ENCODE assay signal across 27 cellular contexts in genomic region chr5:65184780-65185179, GRCh38.
A peak's percentile ranks its signal among the peaks of the same experiment; 100 is the strongest.
DNase-seq lines count a peak whose midpoint lies in the region; ATAC-seq and TF ChIP-seq lines count a peak whose summit lies in the region.
"Had no signal": no experiment of that assay in that cellular context is flagged by ENCODE, and none has a peak within 500 bp of the region (broad histone marks: within the 10 kb centered on the region; RNA-seq: fewer than 3 reads in every experiment).

No MANE protein-coding gene starts in this region.

- no peaks in the 10 kb centered on the region for H4K20me1 ChIP-seq in hepatocyte (ENCODE audit: insufficient read depth, poor library complexity, severe bottlenecking)
- H4K20me1 ChIP-seq: BLaER1 had no signal

- no peak overlapping the region for H2AFZ ChIP-seq in hepatocyte
- no peak overlapping the region for H2AFZ ChIP-seq in neuronal stem cell (ENCODE audit: low read length)

- in situ Hi-C loops in HAP-1 (cut with MboI; ENCODE audit: low sequenced_read_pairs): no loop called here

- peak; percentile 56 to 70 for DNase-seq in HAP-1 (ENCODE audit: low spot score in 2 of 2)
- peak; percentile 56 for DNase-seq in NCI-H748 (lab: John Stamatoyannopoulos, UW; ENCODE audit: unreplicated experiment)
- peak; percentile 57 for DNase-seq in hepatocyte (ENCODE audit: low spot score)
- peak; percentile 48 for DNase-seq in neuronal stem cell (ENCODE audit: low spot score)
- no peak for DNase-seq in NCI-H146 treated with DMSO at 0.1 percent for 48 hours (lab: John Stamatoyannopoulos, UW; ENCODE audit: unreplicated experiment)
- no peak for DNase-seq in NOMO-1 treated with dmso at 0.1 percent for 144 hours (lab: John Stamatoyannopoulos, UW; ENCODE audit: unreplicated experiment)
- DNase-seq: activated CD4-positive, alpha-beta T cell treated with anti-CD3 and anti-CD28 coated beads, Interleukin-2, amount 50 U/mL, for 48 hours; anterior cingulate cortex; caudate nucleus; DMS53; dorsolateral prefrontal cortex; gastrocnemius medialis; GDM1; HCEC 1CT; hippocampal formation; midbrain; natural killer cell; NCI-H1048; NCI-H1694 treated with DMSO at 0.1 percent for 48 hours; NCI-H2171 treated with DMSO at 0.1 percent for 48 hours; NCI-H526 treated with DMSO at 0.1 percent for 48 hours; ovary; stimulated activated CD4-positive, alpha-beta T cell treated with anti-CD3 and anti-CD28 coated beads, Interleukin-2, amount 100 ng/mL, for 24 hours had no signal

- no peak for TF ChIP-seq CTCF in hepatocyte (IDR thresholded peaks at IDR 0.05; ENCODE audit: poor library complexity)

- WGBS in hepatocyte (ENCODE audit: low lambda C conversion rate, missing lambda C conversion rate): 53% methylated on average over 5 of the region's 5 CpGs
- no CpG with 5 or more reads among the region's 5 CpGs for WGBS in neuronal stem cell (ENCODE audit: extremely low coverage in 2 of 2, insufficient read length in 2 of 2, insufficient replicate concordance in 1 of 2), 2 donors

- H2BK15ac ChIP-seq in neuronal stem cell (ENCODE audit: low read length): no peak overlapping the region

- no peaks in the 10 kb centered on the region for H3K36me3 ChIP-seq in HAP-1 (replicated peaks)
- no peaks in the 10 kb centered on the region for H3K36me3 ChIP-seq in hepatocyte (replicated peaks; ENCODE audit: insufficient read depth, low read depth)
- H3K36me3 ChIP-seq in neuronal stem cell (replicated peaks in 1 of 2; ENCODE audit: control insufficient read depth in 2 of 2, insufficient read depth in 2 of 2, low read length in 2 of 2): no peaks in the 10 kb centered on the region
- H3K36me3 ChIP-seq: BLaER1, gastrocnemius medialis, ovary had no signal

- no peak overlapping the region for H2BK5ac ChIP-seq in neuronal stem cell (ENCODE audit: low read length)

- no peak overlapping the region for H3K18ac ChIP-seq in neuronal stem cell (ENCODE audit: low read length)

- peaks cover 11% of the 10 kb centered on the region for H3K4me1 ChIP-seq in HAP-1
- H3K4me1 ChIP-seq in hepatocyte (ENCODE audit: insufficient read depth): peaks cover 4% of the 10 kb centered on the region
- H3K4me1 ChIP-seq in neuronal stem cell (ENCODE audit: control insufficient read depth in 2 of 2, insufficient read depth in 1 of 2, low read depth in 1 of 2, low read length in 2 of 2): peaks cover 8 to 10% of the 10 kb centered on the region in 2 donors
- H3K4me1 ChIP-seq: BLaER1, gastrocnemius medialis had no signal

- no peaks in the 10 kb centered on the region for H3K9me3 ChIP-seq in HAP-1
- no peaks in the 10 kb centered on the region for H3K9me3 ChIP-seq in hepatocyte (ENCODE audit: low read depth)
- no peaks in the 10 kb centered on the region for H3K9me3 ChIP-seq in neuronal stem cell (replicated peaks in 1 of 2; ENCODE audit: control insufficient read depth in 2 of 2, insufficient read depth in 1 of 2, low read depth in 1 of 2, low read length in 2 of 2)
- H3K9me3 ChIP-seq: BLaER1, gastrocnemius medialis, ovary, SJCRH30 had no signal

- H3K4me2 ChIP-seq in hepatocyte (peak overlapping the region; percentile 24), neuronal stem cell (ENCODE audit: insufficient read depth, low read length, poor library complexity, severe bottlenecking) (no peak overlapping the region)
- H3K4me2 ChIP-seq: BLaER1 had no signal

- H3K4ac ChIP-seq in neuronal stem cell (ENCODE audit: low read length): no peak overlapping the region

- no peak overlapping the region for H3K14ac ChIP-seq in neuronal stem cell (ENCODE audit: low read length)

- no peak overlapping the region for H4K91ac ChIP-seq in neuronal stem cell (ENCODE audit: low read depth, low read length, poor library complexity)

- no peak for ATAC-seq in GM19455 (IDR thresholded peaks at IDR 0.05; ENCODE audit: unreplicated experiment)
- ATAC-seq: activated CD4-positive, CD25-positive, alpha-beta regulatory T cell treated with anti-CD3 and anti-CD28 coated beads, Interleukin-2, amount 50 U/mL, for 24 hours; gastrocnemius medialis; natural killer cell had no signal

- no peak overlapping the region for H3K4me3 ChIP-seq in HAP-1
- H3K4me3 ChIP-seq in hepatocyte: no peak overlapping the region
- no peak overlapping the region for H3K4me3 ChIP-seq in neuronal stem cell (ENCODE audit: low read length in 2 of 2)
- H3K4me3 ChIP-seq: BLaER1, dorsolateral prefrontal cortex, gastrocnemius medialis, ovary, SJCRH30 had no signal

- H3K27ac ChIP-seq in hepatocyte (peak overlapping the region; percentile 61), neuronal stem cell (replicated peaks; ENCODE audit: low read length) (no peak overlapping the region)
- H3K27ac ChIP-seq: BLaER1, dorsolateral prefrontal cortex, gastrocnemius medialis, ovary, SJCRH30 had no signal

- H2AK5ac ChIP-seq in neuronal stem cell (ENCODE audit: low read depth, low read length): no peak overlapping the region

- H4K8ac ChIP-seq in neuronal stem cell (ENCODE audit: low read depth, low read length): no peak overlapping the region

- no peaks in the 10 kb centered on the region for H3K79me2 ChIP-seq in hepatocyte

- no peak overlapping the region for H2BK12ac ChIP-seq in neuronal stem cell (ENCODE audit: low read length)

- no peak overlapping the region for H3K23ac ChIP-seq in neuronal stem cell (ENCODE audit: low read depth, low read length, poor library complexity)

- no peaks in the 10 kb centered on the region for H3K9me2 ChIP-seq in hepatocyte (replicated peaks; ENCODE audit: insufficient read depth)

- H3K27me3 ChIP-seq in HAP-1 (ENCODE audit: low read depth) (no peaks in the 10 kb centered on the region; the same call in 1 of the 2 replicates), hepatocyte (no peaks in the 10 kb centered on the region), neuronal stem cell (ENCODE audit: control insufficient read depth in 3 of 3, insufficient read depth in 3 of 3, low read depth in 1 of 3, low read length in 3 of 3) (no peaks in the 10 kb centered on the region)
- H3K27me3 ChIP-seq: BLaER1, dorsolateral prefrontal cortex, gastrocnemius medialis, ovary, SJCRH30 had no signal

- no peaks in the 10 kb centered on the region for H3K79me1 ChIP-seq in neuronal stem cell (ENCODE audit: low read depth, low read length)

- H3K9ac ChIP-seq in neuronal stem cell (ENCODE audit: low read depth, low read length, poor library complexity): no peak overlapping the region
- H3K9ac ChIP-seq: BLaER1 had no signal

- no peak overlapping the region for H2BK120ac ChIP-seq in neuronal stem cell (ENCODE audit: low read depth, low read length)

Comparison
In these comparisons a context has a peak if more than half of its experiments do, and no peak if none do; other contexts are left out.
1. DNase-seq: peak in HAP-1 (2 of 2), NCI-H748 (single experiment), hepatocyte (single experiment) and neuronal stem cell (single experiment); none in NCI-H146 treated with DMSO at 0.1 percent for 48 hours (single experiment) and NOMO-1 treated with dmso at 0.1 percent for 144 hours (single experiment).